22 cellular contexts compared by ENCODE assay signal in genomic region chr3:2579206-2579605, GRCh38.
DNase-seq lines count a peak whose midpoint lies in the region; ATAC-seq, FAIRE-seq and TF ChIP-seq lines count a peak whose summit lies in the region.
"Had no signal": no experiment of that assay in that cellular context is flagged by ENCODE, and none has a peak within 500 bp of the region (broad histone marks: within the 10 kb centered on the region; RNA-seq: fewer than 3 reads in every experiment).

No MANE protein-coding gene starts in this region.

- CTCF ChIA-PET in activated CD8-positive, alpha-beta memory T cell treated with anti-CD3 and anti-CD28 coated beads, Interleukin-2, amount 10 ng/mL, durations not matched to agents 7 days and 5 days (lab: Charles Lee), result no interaction called here

- DNase-seq in COLO668 (lab: John Stamatoyannopoulos, UW; ENCODE audit: unreplicated experiment), result peak; percentile 14
- DNase-seq in NCI-H1092 treated with DMSO at 0.1 percent for 48 hours (lab: John Stamatoyannopoulos, UW), result peak; percentile 65
- DNase-seq in NCI-H82 treated with DMSO at 0.1 percent for 48 hours (lab: John Stamatoyannopoulos, UW; ENCODE audit: unreplicated experiment), result peak; percentile 64
- DNase-seq in NCI-H2107 (lab: John Stamatoyannopoulos, UW), result no peak
- DNase-seq in lower leg skin (ENCODE audit: low spot score in 2 of 2), result no peak
- DNase-seq in activated CD8-positive, alpha-beta memory T cell treated with anti-CD3 and anti-CD28 coated beads, Interleukin-2, amount 10 ng/mL, durations not matched to agents 7 days and 5 days, result no peak
- DNase-seq: activated CD8-positive, alpha-beta memory T cell treated with anti-CD3 and anti-CD28 coated beads for 24 hours; activated naive CD4-positive, alpha-beta T cell treated with anti-CD3 and anti-CD28 coated beads, Interleukin-2, amount 50 U/mL, for 16 hours; activated T-cell treated with anti-CD3 and anti-CD28 coated beads, Interleukin-2, amount 50 U/mL, for 48 hours; CD8-positive, alpha-beta T cell; dermis blood vessel endothelial cell; heart left ventricle; natural killer cell; NCI-H1048; NCI-H2227 treated with DMSO at 0.1 percent for 48 hours; spleen; stimulated activated CD4-positive, alpha-beta T cell treated with anti-CD3 and anti-CD28 coated beads, Interleukin-4, amount 100 ng/mL, for 1 hour; stimulated activated naive CD4-positive, alpha-beta T cell had no signal

- FAIRE-seq in islet of Langerhans (lab: Jason Lieb, UNC), result peak; percentile 89
- FAIRE-seq: H54 had no signal

- no peaks in the 10 kb centered on the region for H3K27me3 Mint-ChIP-seq in activated CD8-positive, alpha-beta memory T cell treated with anti-CD3 and anti-CD28 coated beads, Interleukin-2, amount 10 ng/mL, durations not matched to agents 7 days and 5 days

- no peaks in the 10 kb centered on the region for H3K36me3 Mint-ChIP-seq in activated CD8-positive, alpha-beta memory T cell treated with anti-CD3 and anti-CD28 coated beads, Interleukin-2, amount 10 ng/mL, durations not matched to agents 7 days and 5 days
- H3K36me3 Mint-ChIP-seq: CD8-positive, alpha-beta T cell; mesothelial cell of epicardium; natural killer cell had no signal

- no peak for TF ChIP-seq POLR2A in lower leg skin (IDR thresholded peaks at IDR 0.05)

- intact Hi-C loops in lower leg skin (cut with DNase I; ENCODE audit: low total_unique reads), result no loop called here

- H3K27ac Mint-ChIP-seq in activated CD8-positive, alpha-beta memory T cell treated with anti-CD3 and anti-CD28 coated beads, Interleukin-2, amount 10 ng/mL, durations not matched to agents 7 days and 5 days, result no peak overlapping the region
- H3K27ac Mint-ChIP-seq: CD8-positive, alpha-beta T cell; mesothelial cell of epicardium; natural killer cell had no signal

- H3K4me3 ChIP-seq in lower leg skin (ENCODE audit: low read depth, poor library complexity, severe bottlenecking), result no peak overlapping the region
- H3K4me3 ChIP-seq: heart left ventricle, spleen, thoracic aorta had no signal

- H3K9me3 Mint-ChIP-seq in activated CD8-positive, alpha-beta memory T cell treated with anti-CD3 and anti-CD28 coated beads, Interleukin-2, amount 10 ng/mL, durations not matched to agents 7 days and 5 days (ENCODE audit: low read depth), result no peaks in the 10 kb centered on the region
- H3K9me3 Mint-ChIP-seq: CD8-positive, alpha-beta T cell; mesothelial cell of epicardium had no signal

- 59 to 66% methylated on average over 4 of the region's 4 CpGs for WGBS in lower leg skin, 2 donors

- no peak for TF ChIP-seq CTCF in lower leg skin (IDR thresholded peaks at IDR 0.05)

- H3K4me3 Mint-ChIP-seq in activated CD8-positive, alpha-beta memory T cell treated with anti-CD3 and anti-CD28 coated beads, Interleukin-2, amount 10 ng/mL, durations not matched to agents 7 days and 5 days, result no peak overlapping the region
- H3K4me3 Mint-ChIP-seq: CD8-positive, alpha-beta T cell; mesothelial cell of epicardium; natural killer cell had no signal

- H3K4me1 Mint-ChIP-seq in activated CD8-positive, alpha-beta memory T cell treated with anti-CD3 and anti-CD28 coated beads, Interleukin-2, amount 10 ng/mL, durations not matched to agents 7 days and 5 days, result no peaks in the 10 kb centered on the region
- H3K4me1 Mint-ChIP-seq: mesothelial cell of epicardium, natural killer cell had no signal

- ATAC-seq in activated CD8-positive, alpha-beta memory T cell treated with anti-CD3 and anti-CD28 coated beads, Interleukin-2, amount 10 ng/mL, durations not matched to agents 7 days and 5 days, result no peak
- ATAC-seq: CD8-positive, alpha-beta T cell; heart left ventricle; natural killer cell had no signal

Comparison
In these comparisons a context has a peak if more than half of its experiments do, and no peak if none do; other contexts are left out.
1. DNase-seq: peak in COLO668 (single experiment), NCI-H1092 treated with DMSO at 0.1 percent for 48 hours (single experiment) and NCI-H82 treated with DMSO at 0.1 percent for 48 hours (single experiment); none in NCI-H2107 (single experiment), lower leg skin (0 of 2) and activated CD8-positive, alpha-beta memory T cell treated with anti-CD3 and anti-CD28 coated beads, Interleukin-2, amount 10 ng/mL, durations not matched to agents 7 days and 5 days (single experiment).